13 cellular contexts compared by ENCODE assay signal in the genomic region with DNA sequence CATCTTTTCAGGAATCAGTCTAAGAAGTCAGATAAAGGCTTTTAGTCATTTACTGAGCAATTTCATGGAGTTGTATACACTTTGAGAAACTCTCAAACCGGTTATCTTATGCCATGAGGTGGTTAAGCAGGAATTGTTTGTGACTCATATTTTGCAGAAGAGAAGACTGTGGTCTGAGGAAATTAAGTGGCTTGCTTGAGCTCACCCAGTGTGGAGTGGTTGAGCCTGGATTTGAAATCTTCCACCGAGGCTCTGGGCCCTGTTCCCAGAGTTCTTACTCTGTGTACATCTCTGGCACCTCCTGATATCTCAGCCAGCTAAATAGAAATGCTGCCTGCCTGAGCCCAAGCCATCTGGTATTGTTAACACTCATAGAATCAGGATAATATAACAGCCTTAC. TPM values are rescaled to one million over a fixed set of nuclear protein-coding genes. Genes with fewer than 3 reads are reported as not detected.
A peak's percentile ranks its signal among the peaks of the same experiment; 100 is the strongest.
DNase-seq lines count a peak whose midpoint lies in the region; ATAC-seq, FAIRE-seq and TF ChIP-seq lines count a peak whose summit lies in the region.
"Had no signal": no experiment of that assay in that cellular context is flagged by ENCODE, and none has a peak within 500 bp of the region (broad histone marks: within the 10 kb centered on the region; RNA-seq: fewer than 3 reads in every experiment).

No MANE protein-coding gene starts in this region.

- POLR2A ChIA-PET in HepG2 (lab: Yijun Ruan, JAX) = no interaction called here

- TF ChIP-seq RAD21 in HepG2 (CRISPR knock-in tag; IDR thresholded peaks at IDR 0.05) = no peak

- peak; percentile 53 to 97 (median 74) for ATAC-seq in right lobe of liver
- no peak for ATAC-seq in HepG2
- no peak for ATAC-seq in GM18511 (IDR thresholded peaks at IDR 0.05; ENCODE audit: unreplicated experiment)
- ATAC-seq: body of pancreas, K562 had no signal

- in situ Hi-C loops in HepG2 (cut with HindIII; ENCODE audit: extremely low pct_ligation_motif_present, low pct_unique_long_range_greater_than_20kb) = no loop called here

- intact Hi-C loops in right lobe of liver (cut with DNase I) (no loop called here), HepG2 (cut with micrococcal nuclease; ENCODE audit: unreplicated experiment) (no loop called here)

- H4K20me1 ChIP-seq in HepG2 (ENCODE audit: insufficient read depth, low read length) (no peaks in the 10 kb centered on the region), keratinocyte (ENCODE audit: control insufficient read depth, extremely low read depth, insufficient read depth, low read length) (no peaks in the 10 kb centered on the region)

- dilution Hi-C loops in keratinocyte (cut with MboI; ENCODE audit: extremely low pct_ligation_motif_present, low sequenced_read_pairs) = no loop called here

- H3K9me3 ChIP-seq in right lobe of liver = no peaks in the 10 kb centered on the region
- H3K9me3 ChIP-seq in HepG2 (ENCODE audit: low read length) = no peaks in the 10 kb centered on the region
- H3K9me3 ChIP-seq in adipocyte (ENCODE audit: control insufficient read depth, low read length) = no peaks in the 10 kb centered on the region
- no peaks in the 10 kb centered on the region for H3K9me3 ChIP-seq in keratinocyte (ENCODE audit: control insufficient read depth, low read depth, low read length)
- H3K9me3 ChIP-seq: body of pancreas had no signal

- no TSS peak for BruUV-seq in HepG2 (replicated peaks; lab: Mats Ljungman, UMichigan)

- DNase-seq in right lobe of liver (no peak), HepG2 (ENCODE audit: low spot score) (no peak), adipocyte (ENCODE audit: low read depth) (peak; percentile 72), keratinocyte (ENCODE audit: low read depth, low spot score) (no peak), NCI-H1930 (lab: John Stamatoyannopoulos, UW) (no peak)
- no peak for DNase-seq in effector CD8-positive, alpha-beta T cell (lab: John Stamatoyannopoulos, UW)
- DNase-seq in activated CD4-positive, alpha-beta T cell treated with anti-CD3 and anti-CD28 coated beads for 1 hour = no peak
- DNase-seq: DND-41, midbrain had no signal

- TF ChIP-seq CTCF in right lobe of liver (IDR thresholded peaks at IDR 0.05) (no peak), HepG2 (CRISPR knock-in tag; IDR thresholded peaks at IDR 0.05) (no peak), keratinocyte (optimal IDR thresholded peaks at IDR 0.05 in 1 of 3, IDR thresholded peaks at IDR 0.05 in 1 of 3, conservative IDR thresholded peaks at IDR 0.05 in 1 of 3; ENCODE audit: extremely low read depth in 1 of 3, insufficient read depth in 2 of 3, low read length in 3 of 3) (no peak)

- H3K27ac ChIP-seq in right lobe of liver (no peak overlapping the region), HepG2 (ENCODE audit: extremely low read length, insufficient read depth, low read length) (no peak overlapping the region), keratinocyte (ENCODE audit: control insufficient read depth, insufficient read depth, low read length) (peak overlapping the region; percentile 51)
- H3K27ac ChIP-seq: body of pancreas, SK-N-MC had no signal

- H2AFZ ChIP-seq in HepG2 (ENCODE audit: low read length) (no peak overlapping the region), keratinocyte (ENCODE audit: control insufficient read depth, low read length) (peak overlapping the region; percentile 73)

- TF ChIP-seq POLR2A in right lobe of liver (IDR thresholded peaks at IDR 0.05) = no peak
- TF ChIP-seq POLR2A in HepG2 (IDR thresholded peaks at IDR 0.05; ENCODE audit: insufficient read depth in 1 of 2, low read depth in 2 of 2, low read length in 2 of 2) = no peak

- 38% methylated on average over 2 of the region's 2 CpGs for WGBS in right lobe of liver (ENCODE audit: insufficient coverage, low coverage, low lambda C conversion rate, missing lambda C conversion rate)
- 7% methylated on average over 2 of the region's 2 CpGs for WGBS in HepG2 (ENCODE audit: low lambda C conversion rate)

- no peak overlapping the region for H3K4me2 ChIP-seq in HepG2 (ENCODE audit: low read depth, low read length)
- peak overlapping the region; percentile 49 for H3K4me2 ChIP-seq in keratinocyte (ENCODE audit: control insufficient read depth, extremely low read depth, insufficient read depth, low read depth, low read length)

- H3K79me2 ChIP-seq in HepG2 (ENCODE audit: insufficient read depth, low read length) (no peaks in the 10 kb centered on the region), keratinocyte (ENCODE audit: control insufficient read depth, insufficient read depth, low read length) (no peaks in the 10 kb centered on the region)

- FAIRE-seq in HepG2 (lab: Jason Lieb, UNC) = no peak
- FAIRE-seq in keratinocyte (lab: Jason Lieb, UNC) = peak; percentile 96
- FAIRE-seq: K562 had no signal

- H3K4me1 ChIP-seq in right lobe of liver = no peaks in the 10 kb centered on the region
- peaks cover 25% of the 10 kb centered on the region for H3K4me1 ChIP-seq in HepG2 (ENCODE audit: insufficient read depth, low read length)
- H3K4me1 ChIP-seq in adipocyte (ENCODE audit: control insufficient read depth, insufficient read depth, low read length) = peaks cover 8% of the 10 kb centered on the region
- peaks cover 34% of the 10 kb centered on the region for H3K4me1 ChIP-seq in keratinocyte (ENCODE audit: control insufficient read depth, extremely low read depth, insufficient read depth, low read length)
- H3K4me1 ChIP-seq: body of pancreas had no signal

- H3K9me1 ChIP-seq in keratinocyte (ENCODE audit: control insufficient read depth, extremely low read depth, insufficient read depth, low read length) = no peaks in the 10 kb centered on the region

- no peak overlapping the region for H3K4me3 ChIP-seq in right lobe of liver
- no peak overlapping the region for H3K4me3 ChIP-seq in HepG2 (replicated peaks in 1 of 3; ENCODE audit: insufficient read depth in 1 of 3, low read depth in 2 of 3, low read length in 3 of 3)
- no peak overlapping the region for H3K4me3 ChIP-seq in adipocyte (ENCODE audit: low read length)
- H3K4me3 ChIP-seq in keratinocyte (ENCODE audit: control insufficient read depth in 2 of 3, extremely low read depth in 1 of 3, insufficient read depth in 2 of 3, low read depth in 1 of 3, low read length in 3 of 3) = no peak overlapping the region
- H3K4me3 ChIP-seq: body of pancreas, K562, SK-N-MC had no signal

- H3K27me3 ChIP-seq in right lobe of liver (no peaks in the 10 kb centered on the region), HepG2 (ENCODE audit: control insufficient read depth in 1 of 2, insufficient read depth in 2 of 2, low read length in 2 of 2) (peaks cover 0 to 6% of the 10 kb centered on the region in 2 experiments; a peak in 2 of 5 replicates), adipocyte (replicated peaks; ENCODE audit: control insufficient read depth, insufficient read depth, low read length) (no peaks in the 10 kb centered on the region), keratinocyte (ENCODE audit: control insufficient read depth, extremely low read depth, insufficient read depth, low read length) (no peaks in the 10 kb centered on the region)
- H3K27me3 ChIP-seq: body of pancreas had no signal

- CTCF ChIA-PET in HepG2 (lab: Yijun Ruan, JAX; ENCODE audit: low intra/inter-chr PET ratio, low total read pairs) = no interaction called here

- no peak overlapping the region for H3K9ac ChIP-seq in HepG2 (ENCODE audit: insufficient read depth, low read depth, low read length)
- no peak overlapping the region for H3K9ac ChIP-seq in adipocyte (ENCODE audit: low read length)
- no peak overlapping the region for H3K9ac ChIP-seq in keratinocyte (ENCODE audit: control insufficient read depth, extremely low read depth, insufficient read depth, low read length)

- H3K36me3 ChIP-seq in right lobe of liver = no peaks in the 10 kb centered on the region
- H3K36me3 ChIP-seq in HepG2 (replicated peaks in 1 of 2; ENCODE audit: control insufficient read depth in 1 of 2, insufficient read depth in 2 of 2, low read length in 2 of 2) = no peaks in the 10 kb centered on the region
- H3K36me3 ChIP-seq in adipocyte (ENCODE audit: control insufficient read depth, insufficient read depth, low read length, severe bottlenecking) = no peaks in the 10 kb centered on the region
- H3K36me3 ChIP-seq in keratinocyte (ENCODE audit: control insufficient read depth in 2 of 2, extremely low read depth in 1 of 2, insufficient read depth in 2 of 2, low read length in 2 of 2) = no peaks in the 10 kb centered on the region

- TF ChIP-seq EP300 in HepG2 (IDR thresholded peaks at IDR 0.05; ENCODE audit: low read depth in 2 of 2, low read length in 2 of 2) (no peak), HepG2 (CRISPR knock-in tag; IDR thresholded peaks at IDR 0.05; ENCODE audit: borderline replicate concordance) (no peak)

RNA-seq across cellular contexts. Expression of a gene that starts 37.8 kb away (rescaled TPM):
- total RNA-seq in right lobe of liver (10 to 100 TPM; 29.1 to 67.5 (median 41.8) TPM), HepG2 (2016; rRNA removed; fragmentation: Illumina TruSeq; extraction: Trizol) (20.3 and 21.2 TPM in 2 replicates)
- 5.3 and 5.8 TPM in 2 replicates for total RNA-seq in HepG2 (2016; cell fraction: cytosol; rRNA removed; fragmentation: Illumina TruSeq; extraction: Trizol; ENCODE audit: low read depth)
- total RNA-seq in HepG2 (2016; cell fraction: insoluble cytoplasmic fraction; rRNA removed; fragmentation: Illumina TruSeq; extraction: Trizol) = 12.4 and 21.0 TPM in 2 replicates
- total RNA-seq in HepG2 (2016; cell fraction: membrane; rRNA removed; fragmentation: Illumina TruSeq; extraction: Trizol) = 8.3 and 11.0 TPM in 2 replicates
- 25.9 and 29.9 TPM in 2 replicates for total RNA-seq in HepG2 (2016; cell fraction: nucleus; rRNA removed; fragmentation: Illumina TruSeq; extraction: Trizol)
- polyA plus RNA-seq in HepG2 (2011; rRNA removed) (53.7 and 67.5 TPM in 2 replicates), keratinocyte (4.1 to 7.8 TPM (median 7.7 TPM) in 3 replicates)
- 18.9 and 19.0 TPM in 2 replicates for polyA plus RNA-seq in HepG2 (2011; cell fraction: cytosol; rRNA removed)
- polyA plus RNA-seq in HepG2 (2011; cell fraction: nucleus; rRNA removed) = 286 and 355 TPM in 2 replicates
- 95.9 and 236 TPM in 2 replicates for polyA plus RNA-seq in HepG2 (2012)
- 1.1 and 1.4 TPM in 2 replicates for polyA plus RNA-seq in HepG2 (2016; cell fraction: cytosol; fragmentation: Illumina TruSeq; extraction: Trizol; ENCODE audit: low read depth)
- polyA plus RNA-seq in HepG2 (2016; cell fraction: insoluble cytoplasmic fraction; fragmentation: Illumina TruSeq; extraction: Trizol; ENCODE audit: low read depth) = 19.4 and 26.5 TPM in 2 replicates
- polyA plus RNA-seq in HepG2 (2016; cell fraction: membrane; fragmentation: Illumina TruSeq; extraction: Trizol; ENCODE audit: low read depth) = 3.5 and 4.8 TPM in 2 replicates
- 95.1 and 111 TPM in 2 replicates for polyA plus RNA-seq in HepG2 (2016; cell fraction: nucleus; fragmentation: Illumina TruSeq; extraction: Trizol; ENCODE audit: insufficient read depth, low read depth)
- polyA minus RNA-seq in HepG2 (2011; rRNA and poly(A)+ RNA removed; ENCODE audit: low replicate concordance) = 16.4 and 68.3 TPM in 2 replicates
- 22.3 and 35.5 TPM in 2 replicates for polyA minus RNA-seq in HepG2 (2011; cell fraction: cytosol; rRNA and poly(A)+ RNA removed)
- polyA minus RNA-seq in HepG2 (2011; cell fraction: nucleus; rRNA and poly(A)+ RNA removed) = 81.2 and 114 TPM in 2 replicates
- 17.9 TPM for polyA plus RNA-seq in keratinocyte (2011; ENCODE audit: low read depth)
- 3.7 TPM in 2 replicates for polyA plus RNA-seq in keratinocyte (2011; cell fraction: cytosol; rRNA removed)
- 17.1 and 23.6 TPM in 2 replicates for polyA plus RNA-seq in keratinocyte (2011; cell fraction: nucleus; rRNA removed)
- polyA plus RNA-seq in keratinocyte (2012; ENCODE audit: low replicate concordance) = 10.9 and 81.2 TPM in 2 replicates
- polyA minus RNA-seq in keratinocyte = 9.3 to 25.2 TPM (median 9.4 TPM) in 3 replicates
- 5.9 TPM for polyA minus RNA-seq in keratinocyte (2011; cell fraction: cytosol; rRNA and poly(A)+ RNA removed)
- 13.9 and 17.6 TPM in 2 replicates for polyA minus RNA-seq in keratinocyte (2011; cell fraction: nucleus; rRNA and poly(A)+ RNA removed)

Comparison
In these comparisons a context has a peak if more than half of its experiments do, and no peak if none do; other contexts are left out.
1. ATAC-seq: peak in right lobe of liver (4 of 4); none in HepG2 (single experiment) and GM18511 (single experiment).